Comparison of ENCODE assay signal across 13 cellular contexts in genomic region chr6:55265409-55266114, GRCh38.
DNase-seq lines count a peak whose midpoint lies in the region; ATAC-seq and TF ChIP-seq lines count a peak whose summit lies in the region.
"Had no signal": no experiment of that assay in that cellular context is flagged by ENCODE, and none has a peak within 500 bp of the region (broad histone marks: within the 10 kb centered on the region; RNA-seq: fewer than 3 reads in every experiment).

No MANE protein-coding gene starts in this region.

- H3K4me1 Mint-ChIP-seq in Calu3 (ENCODE audit: low read depth, unreplicated experiment): no peaks in the 10 kb centered on the region
- H3K4me1 Mint-ChIP-seq: CD4-positive, alpha-beta memory T cell had no signal

- 84 to 88% methylated on average over 4 of the region's 4 CpGs for WGBS in lower leg skin, 2 donors

- peaks cover 11% of the 10 kb centered on the region; the same call in 1 of the 2 replicates for H3F3A ChIP-seq in MM.1S (ENCODE audit: insufficient read depth, low read length)

- intact Hi-C loops in HCT116 (cut with micrococcal nuclease) (no loop called here), lower leg skin (cut with DNase I; ENCODE audit: low total_unique reads) (no loop called here), Calu3 (cut with micrococcal nuclease; ENCODE audit: unreplicated experiment) (no loop called here)

- H3K9me2 ChIP-seq in HCT116 (ENCODE audit: insufficient read depth): no peaks in the 10 kb centered on the region
- no peaks in the 10 kb centered on the region for H3K9me2 ChIP-seq in MM.1S (replicated peaks; ENCODE audit: insufficient read depth, low read length)

- H3K4me2 ChIP-seq in HCT116 (ENCODE audit: low read length) (no peak overlapping the region), MM.1S (ENCODE audit: low read depth, low read length) (peak overlapping the region; percentile 42; the same call in 1 of the 2 replicates)

- H3K36me3 ChIP-seq in HCT116 (ENCODE audit: control insufficient read depth in 1 of 2, insufficient read depth in 2 of 2, low read length in 2 of 2) (no peaks in the 10 kb centered on the region), MM.1S (replicated peaks; ENCODE audit: insufficient read depth, low read length) (no peaks in the 10 kb centered on the region)
- H3K36me3 ChIP-seq: HAP-1 had no signal

- H3K4me1 ChIP-seq in HCT116 (ENCODE audit: control insufficient read depth in 1 of 2, insufficient read depth in 2 of 2, low read length in 2 of 2) (no peaks in the 10 kb centered on the region), MM.1S (ENCODE audit: low read length) (peaks cover 13% of the 10 kb centered on the region)
- H3K4me1 ChIP-seq: HAP-1 had no signal

- CTCF ChIA-PET in HCT116 (lab: Charles Lee) (interaction anchor here (1.2 kb wide), 1 partner anchor 11 kb away, joined by 3 read pairs; no protein-coding TSS in a partner anchor), Calu3 (lab: Charles Lee) (no interaction called here)

- H4K20me1 ChIP-seq in HCT116 (ENCODE audit: insufficient read depth): no peaks in the 10 kb centered on the region
- no peaks in the 10 kb centered on the region for H4K20me1 ChIP-seq in MM.1S (ENCODE audit: insufficient read depth, low read length)

- TF ChIP-seq CTCF in HCT116 (IDR thresholded peaks at IDR 0.05 in 2 of 3, conservative IDR thresholded peaks at IDR 0.05 in 1 of 3; ENCODE audit: borderline replicate concordance in 1 of 3, insufficient read depth in 1 of 3, low read depth in 2 of 3, low read length in 2 of 3) (no peak), MM.1S (IDR thresholded peaks at IDR 0.05; ENCODE audit: low read length) (no peak), lower leg skin (IDR thresholded peaks at IDR 0.05) (no peak), Calu3 (IDR thresholded peaks at IDR 0.05; ENCODE audit: unreplicated experiment) (no peak)

- H3K79me2 ChIP-seq in HCT116 (ENCODE audit: insufficient read depth, low read length) (no peaks in the 10 kb centered on the region), MM.1S (ENCODE audit: low read length) (no peaks in the 10 kb centered on the region)

- TF ChIP-seq POLR2A in HCT116 (IDR thresholded peaks at IDR 0.05; ENCODE audit: borderline replicate concordance, extremely low read depth, insufficient read depth, insufficient read length) (no peak), lower leg skin (IDR thresholded peaks at IDR 0.05) (no peak)

- POLR2A ChIA-PET in HCT116 (lab: Charles Lee): no interaction called here

- no peak overlapping the region for H3K4me3 Mint-ChIP-seq in Calu3 (ENCODE audit: low read depth, unreplicated experiment)
- H3K4me3 Mint-ChIP-seq: CD4-positive, alpha-beta memory T cell had no signal

- TF ChIP-seq RAD21 in HCT116 (IDR thresholded peaks at IDR 0.05; ENCODE audit: low read depth): no peak

- H3K9me3 Mint-ChIP-seq in Calu3 (ENCODE audit: low read depth, unreplicated experiment): no peaks in the 10 kb centered on the region

- H3K4me3 ChIP-seq in HCT116 (replicated peaks in 1 of 2; ENCODE audit: low read depth in 1 of 2, low read length in 2 of 2) (no peak overlapping the region), MM.1S (ENCODE audit: low read length) (peak overlapping the region; percentile 9; the same call in 1 of the 2 replicates), lower leg skin (ENCODE audit: low read depth, poor library complexity, severe bottlenecking) (no peak overlapping the region)
- H3K4me3 ChIP-seq: HAP-1 had no signal

- H3K9ac ChIP-seq in HCT116 (ENCODE audit: low read length) (no peak overlapping the region), MM.1S (ENCODE audit: low read length) (no peak overlapping the region)

- H3K27ac ChIP-seq in HCT116 (ENCODE audit: low read depth, low read length): no peak overlapping the region
- H3K27ac ChIP-seq in MM.1S (ENCODE audit: low read length): peak overlapping the region; percentile 28; the same call in 1 of the 2 replicates

- H3K27me3 ChIP-seq in HCT116 (ENCODE audit: insufficient read depth, low read length) (no peaks in the 10 kb centered on the region), MM.1S (replicated peaks; ENCODE audit: insufficient read depth, low read length) (no peaks in the 10 kb centered on the region)

- H2AFZ ChIP-seq in HCT116 (ENCODE audit: low read depth, low read length, poor library complexity, severe bottlenecking) (peak overlapping the region; percentile 66), MM.1S (ENCODE audit: low read length) (peak overlapping the region; percentile 48; the same call in 1 of the 2 replicates)

- no peaks in the 10 kb centered on the region for H3K9me3 ChIP-seq in HCT116 (ENCODE audit: control insufficient read depth in 1 of 2, insufficient read depth in 1 of 2, low read depth in 1 of 2, low read length in 2 of 2)
- no peaks in the 10 kb centered on the region for H3K9me3 ChIP-seq in MM.1S (replicated peaks; ENCODE audit: insufficient read depth, low read length)
- H3K9me3 ChIP-seq: HAP-1 had no signal

- no peaks in the 10 kb centered on the region for H3K27me3 Mint-ChIP-seq in Calu3 (ENCODE audit: unreplicated experiment)
- H3K27me3 Mint-ChIP-seq: CD4-positive, alpha-beta memory T cell had no signal

- no peak for DNase-seq in HCT116 (ENCODE audit: low read depth, low spot score)
- peak; percentile 52 for DNase-seq in MM.1S
- DNase-seq in OCI-M1 (lab: John Stamatoyannopoulos, UW): peak; percentile 21
- DNase-seq in lower leg skin (ENCODE audit: low spot score in 2 of 2): no peak
- no peak for DNase-seq in anterior cingulate cortex (lab: John Stamatoyannopoulos, UW)
- no peak for DNase-seq in Calu3
- DNase-seq: C1 segment of cervical spinal cord; CD4-positive, alpha-beta memory T cell; COR-L47; DMS153; DND-41; GOT3 had no signal

- RAD21 ChIA-PET in HCT116 (lab: Charles Lee; ENCODE audit: low non-redundant PET in 1 of 2, low total read pairs in 2 of 2, uncharacterized antibody in 2 of 2, unreplicated experiment in 2 of 2): no interaction called here

- no peaks in the 10 kb centered on the region for H3K36me3 Mint-ChIP-seq in Calu3 (ENCODE audit: insufficient read depth, unreplicated experiment)
- H3K36me3 Mint-ChIP-seq: CD4-positive, alpha-beta memory T cell had no signal

- no TSS peak for BruUV-seq in HCT116 (replicated peaks; lab: Mats Ljungman, UMichigan)
- no TSS peak for BruUV-seq in Calu3 (replicated peaks; lab: Mats Ljungman, UMichigan)

- no peak for ATAC-seq in HCT116

- H3K27ac Mint-ChIP-seq in Calu3 (ENCODE audit: unreplicated experiment): no peak overlapping the region
- H3K27ac Mint-ChIP-seq: CD4-positive, alpha-beta memory T cell had no signal

TF ChIP-seq in HCT116, 20 proteins besides CTCF, POLR2A, EP300 and RAD21:
- no peak for TF ChIP-seq CEBPB (IDR thresholded peaks at IDR 0.05; ENCODE audit: low read depth)
- no peak for TF ChIP-seq EGR1 (IDR thresholded peaks at IDR 0.05; ENCODE audit: low read depth)
- TF ChIP-seq, protein P1, sequence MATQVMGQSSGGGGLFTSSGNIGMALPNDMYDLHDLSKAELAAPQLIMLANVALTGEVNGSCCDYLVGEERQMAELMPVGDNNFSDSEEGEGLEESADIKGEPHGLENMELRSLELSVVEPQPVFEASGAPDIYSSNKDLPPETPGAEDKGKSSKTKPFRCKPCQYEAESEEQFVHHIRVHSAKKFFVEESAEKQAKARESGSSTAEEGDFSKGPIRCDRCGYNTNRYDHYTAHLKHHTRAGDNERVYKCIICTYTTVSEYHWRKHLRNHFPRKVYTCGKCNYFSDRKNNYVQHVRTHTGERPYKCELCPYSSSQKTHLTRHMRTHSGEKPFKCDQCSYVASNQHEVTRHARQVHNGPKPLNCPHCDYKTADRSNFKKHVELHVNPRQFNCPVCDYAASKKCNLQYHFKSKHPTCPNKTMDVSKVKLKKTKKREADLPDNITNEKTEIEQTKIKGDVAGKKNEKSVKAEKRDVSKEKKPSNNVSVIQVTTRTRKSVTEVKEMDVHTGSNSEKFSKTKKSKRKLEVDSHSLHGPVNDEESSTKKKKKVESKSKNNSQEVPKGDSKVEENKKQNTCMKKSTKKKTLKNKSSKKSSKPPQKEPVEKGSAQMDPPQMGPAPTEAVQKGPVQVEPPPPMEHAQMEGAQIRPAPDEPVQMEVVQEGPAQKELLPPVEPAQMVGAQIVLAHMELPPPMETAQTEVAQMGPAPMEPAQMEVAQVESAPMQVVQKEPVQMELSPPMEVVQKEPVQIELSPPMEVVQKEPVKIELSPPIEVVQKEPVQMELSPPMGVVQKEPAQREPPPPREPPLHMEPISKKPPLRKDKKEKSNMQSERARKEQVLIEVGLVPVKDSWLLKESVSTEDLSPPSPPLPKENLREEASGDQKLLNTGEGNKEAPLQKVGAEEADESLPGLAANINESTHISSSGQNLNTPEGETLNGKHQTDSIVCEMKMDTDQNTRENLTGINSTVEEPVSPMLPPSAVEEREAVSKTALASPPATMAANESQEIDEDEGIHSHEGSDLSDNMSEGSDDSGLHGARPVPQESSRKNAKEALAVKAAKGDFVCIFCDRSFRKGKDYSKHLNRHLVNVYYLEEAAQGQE (IDR thresholded peaks at IDR 0.05; ENCODE audit: low read depth): no peak
- TF ChIP-seq FOSL1 (IDR thresholded peaks at IDR 0.05; ENCODE audit: low read depth): no peak
- TF ChIP-seq ZNF274 (IDR thresholded peaks at IDR 0.05; ENCODE audit: low read depth, low read length): no peak
- no peak for TF ChIP-seq ELF1 (IDR thresholded peaks at IDR 0.05; ENCODE audit: borderline replicate concordance, low read depth)
- TF ChIP-seq ZFX (IDR thresholded peaks at IDR 0.05): no peak
- no peak for TF ChIP-seq POLR2AphosphoS5 (IDR thresholded peaks at IDR 0.05; ENCODE audit: low read depth, low read length)
- no peak for TF ChIP-seq CBX3 (IDR thresholded peaks at IDR 0.05; ENCODE audit: low read depth)
- no peak for TF ChIP-seq YY1 (IDR thresholded peaks at IDR 0.05; ENCODE audit: extremely low read depth, insufficient replicate concordance, low read depth, low read length)
TF ChIP-seq in HCT116: peak in this region for 0.

Comparison
In these comparisons a context has a peak if more than half of its experiments do, and no peak if none do; other contexts are left out.
1. DNase-seq: peak in MM.1S (single experiment) and OCI-M1 (single experiment); none in HCT116 (single experiment), lower leg skin (0 of 2), anterior cingulate cortex (0 of 58) and Calu3 (single experiment).